19 cellular contexts compared by ENCODE assay signal in genomic region chr16:50640391-50640790, GRCh38. TPM values are rescaled to one million over a fixed set of nuclear protein-coding genes. Genes with fewer than 3 reads are reported as not detected.
DNase-seq lines count a peak whose midpoint lies in the region; ATAC-seq and TF ChIP-seq lines count a peak whose summit lies in the region.
"Had no signal": no experiment of that assay in that cellular context is flagged by ENCODE, and none has a peak within 500 bp of the region (broad histone marks: within the 10 kb centered on the region; RNA-seq: fewer than 3 reads in every experiment).

No MANE protein-coding gene starts in this region.

- ATAC-seq in activated CD4-positive, alpha-beta T cell treated with anti-CD3 and anti-CD28 coated beads for 36 hours = no peak
- ATAC-seq in HG03571 (IDR thresholded peaks at IDR 0.05; ENCODE audit: unreplicated experiment) = no peak
- ATAC-seq: GM12878, K562, PC-3 had no signal

- CTCF ChIA-PET in activated CD4-positive, alpha-beta T cell treated with anti-CD3 and anti-CD28 coated beads for 36 hours (lab: Charles Lee) = interaction anchor here (0.5 to 0.7 kb wide), 2 partner anchors 50 to 165 kb away, joined by 3 to 4 read pairs; no protein-coding TSS in a partner anchor

- no peak overlapping the region for H3K4me3 ChIP-seq in AG10803 (ENCODE audit: low read length)
- no peak overlapping the region for H3K4me3 ChIP-seq in fibroblast of mammary gland (ENCODE audit: control insufficient read depth, low read depth, low read length)
- H3K4me3 ChIP-seq: GM12878, K562 had no signal

- peaks cover 10% of the 10 kb centered on the region for H3K4me1 Mint-ChIP-seq in activated CD4-positive, alpha-beta T cell treated with anti-CD3 and anti-CD28 coated beads for 36 hours

- no peak overlapping the region for H3K27ac Mint-ChIP-seq in activated CD4-positive, alpha-beta T cell treated with anti-CD3 and anti-CD28 coated beads for 36 hours
- H3K27ac Mint-ChIP-seq: B cell had no signal

- H3K9me3 Mint-ChIP-seq in activated CD4-positive, alpha-beta T cell treated with anti-CD3 and anti-CD28 coated beads for 36 hours (ENCODE audit: low read depth) = no peaks in the 10 kb centered on the region

- no peaks in the 10 kb centered on the region for H3K27me3 Mint-ChIP-seq in activated CD4-positive, alpha-beta T cell treated with anti-CD3 and anti-CD28 coated beads for 36 hours

- DNase-seq in AG10803 (ENCODE audit: low read depth) = peak; percentile 25
- DNase-seq in HT1080 (ENCODE audit: low read depth) = peak; percentile 37
- DNase-seq in fibroblast of mammary gland (ENCODE audit: low read depth) = peak; percentile 8
- peak; percentile 58 for DNase-seq in renal cortical epithelial cell (ENCODE audit: low read depth)
- DNase-seq in activated CD4-positive, alpha-beta T cell treated with anti-CD3 and anti-CD28 coated beads for 36 hours = no peak
- DNase-seq in activated CD8-positive, alpha-beta memory T cell treated with anti-CD3 and anti-CD28 coated beads for 24 hours = no peak
- DNase-seq in Kasumi-1 (lab: John Stamatoyannopoulos, UW) = no peak
- DNase-seq: Caco-2, MV-4-11, NCI-H1694 treated with DMSO at 0.1 percent for 48 hours, NCI-H2227 treated with DMSO at 0.1 percent for 48 hours, NCI-H524 treated with DMSO at 0.1 percent for 48 hours, PC-3, SIG-M5 had no signal

- intact Hi-C loops in activated CD4-positive, alpha-beta T cell treated with anti-CD3 and anti-CD28 coated beads for 36 hours (cut with DNase I, micrococcal nuclease) = loop anchor here in 1 of 2 experiments (5.0 kb wide), 1 partner anchor 268 kb away; no protein-coding TSS in a partner anchor

- H3K36me3 Mint-ChIP-seq in activated CD4-positive, alpha-beta T cell treated with anti-CD3 and anti-CD28 coated beads for 36 hours (ENCODE audit: low read depth) = no peaks in the 10 kb centered on the region

- H3K4me3 Mint-ChIP-seq in activated CD4-positive, alpha-beta T cell treated with anti-CD3 and anti-CD28 coated beads for 36 hours = no peak overlapping the region
- H3K4me3 Mint-ChIP-seq: B cell had no signal

- no peak for TF ChIP-seq CTCF in AG10803 (conservative IDR thresholded peaks at IDR 0.05; ENCODE audit: low read length)
- TF ChIP-seq CTCF in fibroblast of mammary gland (conservative IDR thresholded peaks at IDR 0.05; ENCODE audit: control insufficient read depth, insufficient read depth, low read depth, low read length) = no peak

- POLR2A ChIA-PET in activated CD4-positive, alpha-beta T cell treated with anti-CD3 and anti-CD28 coated beads for 36 hours (lab: Charles Lee) = no interaction called here

RNA-seq across cellular contexts. Expression of gene SNX20, which starts 40.7 kb away (rescaled TPM):
- total RNA-seq in HT1080 (2014; rRNA removed; shearing (Covaris generic)) = not detected in 2 replicates
- polyA plus RNA-seq in HT1080 (2015; cell fraction: cytosol; rRNA removed) = not detected in 2 replicates
- polyA plus RNA-seq in HT1080 (2015; cell fraction: nucleus; rRNA removed) = not detected in 2 replicates
- total RNA-seq in renal cortical epithelial cell = not detected in 2 replicates
- total RNA-seq in activated CD4-positive, alpha-beta T cell treated with anti-CD3 and anti-CD28 coated beads for 36 hours = 10 to 100 TPM; 43.3 to 48.9 TPM
- total RNA-seq: Caco-2, H1, PC-3 had no signal
- polyA plus RNA-seq: H1, K562 had no signal

RNA-seq across cellular contexts. Expression of gene NOD2, which starts 53.0 kb away (rescaled TPM):
- total RNA-seq in HT1080 (2014; rRNA removed; shearing (Covaris generic)) = not detected in 2 replicates
- polyA plus RNA-seq in HT1080 (2015; cell fraction: cytosol; rRNA removed) = 0.03 TPM in 2 replicates
- 0.06 and 0.09 TPM in 2 replicates for polyA plus RNA-seq in HT1080 (2015; cell fraction: nucleus; rRNA removed)
- total RNA-seq in renal cortical epithelial cell = 0.10 and 0.17 TPM in 2 replicates
- 1 to 10 TPM; 6.6 to 9.3 TPM for total RNA-seq in activated CD4-positive, alpha-beta T cell treated with anti-CD3 and anti-CD28 coated beads for 36 hours
- polyA plus RNA-seq: K562 had no signal

Comparison
In these comparisons a context has a peak if more than half of its experiments do, and no peak if none do; other contexts are left out.
1. DNase-seq: peak in AG10803 (single experiment), HT1080 (single experiment), fibroblast of mammary gland (single experiment) and renal cortical epithelial cell (single experiment); none in activated CD4-positive, alpha-beta T cell treated with anti-CD3 and anti-CD28 coated beads for 36 hours (single experiment), activated CD8-positive, alpha-beta memory T cell treated with anti-CD3 and anti-CD28 coated beads for 24 hours (single experiment) and Kasumi-1 (0 of 2).
2. RNA of gene SNX20, which starts 40.7 kb away (total RNA-seq): 43.3 to 48.9 TPM in activated CD4-positive, alpha-beta T cell treated with anti-CD3 and anti-CD28 coated beads for 36 hours; not detected in HT1080 and not detected in renal cortical epithelial cell; every median in the first group is over 10 times any median in the second.